In genomic region chr7:103314849-103315248, GRCh38 we compare ENCODE assay signal across 1 cellular context.
A peak's percentile ranks its signal among the peaks of the same experiment; 100 is the strongest.
TF ChIP-seq lines count a peak whose summit lies in the region.

No MANE protein-coding gene starts in this region.

TF ChIP-seq in K562, 482 proteins besides CTCF, POLR2A, EP300 and RAD21:
- TF ChIP-seq GATAD2A (IDR thresholded peaks at IDR 0.05): no peak
- TF ChIP-seq NBN (IDR thresholded peaks at IDR 0.05; ENCODE audit: low read depth): no peak
- no peak for TF ChIP-seq ZC3H11A (IDR thresholded peaks at IDR 0.05; ENCODE audit: low read depth, low read length)
- TF ChIP-seq CBFA2T2 (conservative IDR thresholded peaks at IDR 0.05): no peak
- TF ChIP-seq RBM25 (IDR thresholded peaks at IDR 0.05; ENCODE audit: low read depth, low read length, severe bottlenecking): peak; percentile 16
TF ChIP-seq in K562: peak in this region for 1.
